In the genomic region with DNA sequence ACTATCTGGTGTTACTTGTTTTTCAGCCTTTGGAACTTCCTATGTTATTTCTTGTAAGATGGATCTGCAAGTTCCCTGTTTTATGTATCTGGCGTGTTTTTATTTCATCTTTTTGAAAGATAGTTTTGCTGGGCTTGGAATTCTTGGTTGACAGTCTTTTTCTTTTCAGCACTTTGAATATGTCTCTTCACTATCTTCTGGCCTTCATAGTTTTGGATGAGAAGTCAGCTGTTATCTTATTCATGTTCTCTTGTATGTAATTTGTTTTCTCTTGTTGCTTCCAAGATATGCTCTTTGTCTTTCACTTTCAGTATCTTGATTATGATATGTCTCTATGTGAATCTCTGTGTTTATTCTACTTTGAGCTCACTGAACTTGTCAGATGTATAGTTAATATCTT, we compare ENCODE assay signal across 2 cellular contexts.
TF ChIP-seq lines count a peak whose summit lies in the region.

No MANE protein-coding gene starts in this region.

TF ChIP-seq in HepG2, 621 proteins besides CTCF, POLR2A, EP300 and RAD21:
- TF ChIP-seq ZNF569 (CRISPR knock-in tag; IDR thresholded peaks at IDR 0.05; ENCODE audit: borderline replicate concordance) (no peak), ZNF317 (CRISPR knock-in tag; IDR thresholded peaks at IDR 0.05) (peak; percentile 97)

TF ChIP-seq in GM12878, 131 proteins besides CTCF, POLR2A, EP300 and RAD21:
- TF ChIP-seq CBX5 (IDR thresholded peaks at IDR 0.05; ENCODE audit: low read depth) (peak; percentile 88; the same call in 1 of the 2 replicates), BACH1 (IDR thresholded peaks at IDR 0.05; ENCODE audit: borderline replicate concordance) (no peak)
